Comparison of ENCODE assay signal across 9 cellular contexts in the genomic region with DNA sequence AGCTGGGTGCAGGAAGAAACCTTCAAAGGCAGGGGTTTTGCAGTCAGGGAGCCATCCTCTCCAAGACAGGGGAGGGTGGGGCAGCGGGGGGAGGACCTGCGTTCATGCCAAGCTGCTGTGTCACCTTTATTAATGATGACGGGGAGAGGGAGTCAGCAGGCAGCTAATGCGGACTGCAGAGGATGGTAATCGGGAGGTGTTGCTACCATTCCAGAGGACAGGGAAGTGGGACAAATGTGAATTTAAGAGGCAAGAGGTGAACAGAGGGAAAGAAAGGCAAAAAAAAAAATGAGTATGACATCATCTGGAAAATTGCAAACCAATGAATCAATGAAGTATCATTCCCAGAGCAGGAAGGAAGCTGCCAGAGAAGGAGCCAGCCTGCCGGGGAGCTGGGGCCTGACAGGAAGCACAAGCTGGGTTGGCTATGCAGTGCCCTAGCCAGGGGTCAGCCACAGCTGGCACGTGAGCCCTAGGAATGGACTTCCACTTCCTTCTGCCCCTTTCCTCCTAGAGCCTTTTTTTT. TPM values are rescaled to one million over a fixed set of nuclear protein-coding genes. Genes with fewer than 3 reads are reported as not detected.
DNase-seq lines count a peak whose midpoint lies in the region; ATAC-seq and TF ChIP-seq lines count a peak whose summit lies in the region.
"Had no signal": no experiment of that assay in that cellular context is flagged by ENCODE, and none has a peak within 500 bp of the region (broad histone marks: within the 10 kb centered on the region; RNA-seq: fewer than 3 reads in every experiment).

No MANE protein-coding gene starts in this region.

- no peak for TF ChIP-seq POLR2A in prostate gland (IDR thresholded peaks at IDR 0.05)

- H3K4me1 ChIP-seq in prostate gland (replicated peaks) = no peaks in the 10 kb centered on the region

- intact Hi-C loops in posterior vena cava (cut with DNase I) = no loop called here
- intact Hi-C loops in prostate gland (cut with DNase I) = no loop called here

- no peaks in the 10 kb centered on the region for H3K36me3 ChIP-seq in prostate gland

- TF ChIP-seq CTCF in RWPE1 (conservative IDR thresholded peaks at IDR 0.05; ENCODE audit: low read depth) (no peak), prostate gland (IDR thresholded peaks at IDR 0.05) (no peak)

- DNase-seq in Daoy (ENCODE audit: low read depth) (peak; percentile 88), RWPE1 (ENCODE audit: low spot score) (peak; percentile 98), fibroblast of peridontal ligament (ENCODE audit: extremely low read depth) (peak; percentile 74), posterior vena cava (ENCODE audit: low spot score) (peak; percentile 84), prostate gland (ENCODE audit: low spot score) (no peak)
- DNase-seq in activated effector memory CD4-positive, alpha-beta T cell treated with Interleukin-2 at 50 U/mL for 16 hours = no peak
- DNase-seq in stimulated activated CD4-positive, alpha-beta T cell treated with anti-CD3 and anti-CD28 coated beads, Interleukin-2, amount 100 ng/mL, for 48 hours = no peak
- DNase-seq: activated B cell treated with CpG ODN at 0.5 μM for 24 hours had no signal

- POLR2A ChIA-PET in RWPE1 (lab: Yijun Ruan, JAX; ENCODE audit: low non-redundant PET) = interaction anchor here (0.7 kb wide), 1 partner anchor 249 kb away, joined by 3 read pairs; no protein-coding TSS in a partner anchor

- no peak overlapping the region for H3K4me3 ChIP-seq in prostate gland

- H3K27ac ChIP-seq in RWPE1 (peak overlapping the region; percentile 74), prostate gland (no peak overlapping the region)

- CTCF ChIA-PET in RWPE1 (lab: Yijun Ruan, JAX) = interaction anchor here (0.6 to 2.2 kb wide), 2 partner anchors 9 to 223 kb away, joined by 4 to 19 read pairs; partner anchors contain the start of gene INSYN2B

- H3K27me3 ChIP-seq in prostate gland (replicated peaks; ENCODE audit: insufficient read depth) = no peaks in the 10 kb centered on the region

- H3K9me3 ChIP-seq in prostate gland = no peaks in the 10 kb centered on the region

- ATAC-seq in GM21723 (IDR thresholded peaks at IDR 0.05; ENCODE audit: unreplicated experiment) = no peak

- 46% methylated on average over 7 of the region's 7 CpGs for WGBS in prostate gland

RNA-seq across cellular contexts. Expression of gene INSYN2B, which starts 9.3 kb away (rescaled TPM):
- total RNA-seq in Daoy (2014; rRNA removed; shearing (Covaris generic)) = 5.6 and 11.1 TPM in 2 replicates
- total RNA-seq in posterior vena cava = under 1 TPM in 1 of 2 donors, not detected in 1; 0.19 TPM
- 1 to 10 TPM in 1 of 2 donors, under 1 TPM in 1; 0.17 to 8.4 TPM for total RNA-seq in prostate gland
- total RNA-seq: activated B cell treated with CpG ODN at 0.5 μM for 24 hours had no signal

Comparison
In these comparisons a context has a peak if more than half of its experiments do, and no peak if none do; other contexts are left out.
1. DNase-seq: peak in Daoy (single experiment), RWPE1 (single experiment), fibroblast of peridontal ligament (single experiment) and posterior vena cava (single experiment); none in prostate gland (single experiment), activated effector memory CD4-positive, alpha-beta T cell treated with Interleukin-2 at 50 U/mL for 16 hours (single experiment) and stimulated activated CD4-positive, alpha-beta T cell treated with anti-CD3 and anti-CD28 coated beads, Interleukin-2, amount 100 ng/mL, for 48 hours (0 of 2).